8 cellular contexts compared by ENCODE assay signal in the genomic region with DNA sequence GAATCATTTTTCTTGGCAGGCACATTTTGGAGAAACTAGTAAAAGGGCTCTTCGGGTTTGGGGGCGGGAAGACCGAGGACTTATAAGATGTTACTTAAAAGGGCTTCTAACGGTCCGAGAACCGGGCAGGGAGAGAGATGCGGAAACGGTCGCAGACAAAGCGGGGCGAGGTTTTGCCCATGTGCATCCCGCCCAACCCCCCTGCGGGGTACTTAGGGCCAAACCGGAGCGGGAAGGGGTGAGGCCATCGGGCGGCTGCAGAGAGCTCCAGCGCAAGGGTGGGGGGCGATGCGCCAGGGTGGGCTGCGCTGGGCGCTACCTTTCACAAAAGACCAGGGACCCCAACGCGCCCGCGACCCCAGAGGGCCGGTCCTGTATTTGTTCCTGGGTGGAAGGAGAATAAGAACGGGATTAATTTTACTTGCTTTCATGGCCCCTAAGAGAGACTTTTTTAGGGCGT. TPM values are rescaled to one million over a fixed set of nuclear protein-coding genes. Genes with fewer than 3 reads are reported as not detected.
DNase-seq lines count a peak whose midpoint lies in the region; ATAC-seq and TF ChIP-seq lines count a peak whose summit lies in the region.

No MANE protein-coding gene starts in this region.

- no peak overlapping the region for H2AFZ ChIP-seq in Loucy (ENCODE audit: low read length)
- no peak overlapping the region for H2AFZ ChIP-seq in SU-DHL-6 (ENCODE audit: low read depth, low read length, severe bottlenecking)

- H3K9ac ChIP-seq in Loucy (ENCODE audit: low read depth, low read length, poor library complexity, severe bottlenecking): peak overlapping the region; percentile 100
- peak overlapping the region; percentile 99 for H3K9ac ChIP-seq in SU-DHL-6 (ENCODE audit: low read length)
- peak overlapping the region; percentile 57 for H3K9ac ChIP-seq in rectal smooth muscle tissue (ENCODE audit: low read length)

- peak overlapping the region; percentile 94 for H3K27ac ChIP-seq in SU-DHL-6 (ENCODE audit: low read depth, low read length)
- H3K27ac ChIP-seq in ascending aorta: peak overlapping the region; percentile 87 to 96
- H3K27ac ChIP-seq in rectal smooth muscle tissue (ENCODE audit: low read depth, low read length): peak overlapping the region; percentile 95

- no peaks in the 10 kb centered on the region for H3K9me2 ChIP-seq in Loucy (replicated peaks; ENCODE audit: low read depth, low read length)
- no peaks in the 10 kb centered on the region for H3K9me2 ChIP-seq in SU-DHL-6 (replicated peaks; ENCODE audit: insufficient read depth, low read length)

- H3K4me1 ChIP-seq in Loucy (ENCODE audit: insufficient read depth, low read length, poor library complexity, severe bottlenecking) (peaks cover 46% of the 10 kb centered on the region), ascending aorta (peaks cover 0 to 54% of the 10 kb centered on the region in 2 donors), rectal smooth muscle tissue (ENCODE audit: control insufficient read depth, insufficient read depth, low read length) (peaks cover 11% of the 10 kb centered on the region)

- ATAC-seq in HG02642 (IDR thresholded peaks at IDR 0.05; ENCODE audit: poor library complexity, unreplicated experiment) (no peak), GM19324 (IDR thresholded peaks at IDR 0.05; ENCODE audit: low FRiP score, unreplicated experiment) (no peak)

- H3K79me2 ChIP-seq in Loucy (ENCODE audit: insufficient read depth, low read length) (peaks cover 86% of the 10 kb centered on the region), SU-DHL-6 (ENCODE audit: insufficient read depth, low read length) (peaks cover 53% of the 10 kb centered on the region)

- DNase-seq in DMS153 (lab: John Stamatoyannopoulos, UW) (peak; percentile 51), ascending aorta (ENCODE audit: low spot score in 2 of 2) (peak in 1 of 2 donors; percentile 85), hypothalamus (lab: John Stamatoyannopoulos, UW) (peak in 32 of 51 donors; percentile 1 to 76 (median 34))

- TF ChIP-seq CTCF in Loucy (conservative IDR thresholded peaks at IDR 0.05; ENCODE audit: low read length) (no peak), SU-DHL-6 (IDR thresholded peaks at IDR 0.05; ENCODE audit: insufficient read depth, low read length, poor library complexity, severe bottlenecking) (no peak), ascending aorta (IDR thresholded peaks at IDR 0.05) (no peak)

- peaks cover 15% of the 10 kb centered on the region for H3K27me3 ChIP-seq in Loucy (ENCODE audit: insufficient read depth, low read length, poor library complexity, severe bottlenecking)
- no peaks in the 10 kb centered on the region for H3K27me3 ChIP-seq in SU-DHL-6 (ENCODE audit: low read length)
- no peaks in the 10 kb centered on the region for H3K27me3 ChIP-seq in ascending aorta
- no peaks in the 10 kb centered on the region for H3K27me3 ChIP-seq in rectal smooth muscle tissue (ENCODE audit: control insufficient read depth, insufficient read depth, low read length)

- peaks cover 49% of the 10 kb centered on the region for H4K20me1 ChIP-seq in Loucy (ENCODE audit: insufficient read depth, low read length, poor library complexity, severe bottlenecking)
- H4K20me1 ChIP-seq in SU-DHL-6 (ENCODE audit: low read depth, low read length): peaks cover 15% of the 10 kb centered on the region

- H3K36me3 ChIP-seq in Loucy (ENCODE audit: insufficient read depth, low read length) (peaks cover 45% of the 10 kb centered on the region), SU-DHL-6 (ENCODE audit: low read length) (peaks cover 40% of the 10 kb centered on the region), ascending aorta (peaks cover 25 to 35% of the 10 kb centered on the region in 2 donors), rectal smooth muscle tissue (ENCODE audit: control insufficient read depth, insufficient read depth, low read length) (peaks cover 22% of the 10 kb centered on the region)

- no peaks in the 10 kb centered on the region for H3K9me3 ChIP-seq in Loucy (ENCODE audit: insufficient read depth, low read depth, low read length)
- H3K9me3 ChIP-seq in SU-DHL-6 (ENCODE audit: insufficient read depth, low read length): no peaks in the 10 kb centered on the region
- no peaks in the 10 kb centered on the region for H3K9me3 ChIP-seq in ascending aorta

- peaks cover 26% of the 10 kb centered on the region for H3F3A ChIP-seq in Loucy (ENCODE audit: low read depth)
- peaks cover 86% of the 10 kb centered on the region for H3F3A ChIP-seq in SU-DHL-6 (ENCODE audit: insufficient read depth)

- H3K4me3 ChIP-seq in Loucy (ENCODE audit: low read length, poor library complexity, severe bottlenecking) (peak overlapping the region; percentile 98), SU-DHL-6 (ENCODE audit: insufficient read depth, low read length, poor library complexity, severe bottlenecking) (peak overlapping the region; percentile 83), ascending aorta (peak overlapping the region; percentile 73 to 89), rectal smooth muscle tissue (ENCODE audit: low read length) (peak overlapping the region; percentile 86)

- intact Hi-C loops in ascending aorta (cut with DNase I): loop anchor here (1.0 to 10.0 kb wide), 6 partner anchors 22 to 236 kb away; partner anchors contain the start of genes FLOT1, HLA-E, MRPS18B and PPP1R10

- H3K4me2 ChIP-seq in Loucy (ENCODE audit: low read depth, low read length, poor library complexity, severe bottlenecking): peak overlapping the region; percentile 66
- peak overlapping the region; percentile 71 for H3K4me2 ChIP-seq in SU-DHL-6 (ENCODE audit: low read depth, low read length, poor library complexity, severe bottlenecking)

RNA-seq across cellular contexts. Expression of gene TUBB, which starts 0.6 kb away (rescaled TPM):
- 537 TPM for total RNA-seq in ascending aorta

RNA-seq across cellular contexts. Expression of gene MDC1, which starts 3.7 kb away (rescaled TPM):
- total RNA-seq in ascending aorta: 27.1 TPM

RNA-seq across cellular contexts. Expression of gene FLOT1, which starts 21.7 kb away (rescaled TPM):
- total RNA-seq in ascending aorta: 123 TPM

RNA-seq across cellular contexts. Expression of gene IER3, which starts 23.6 kb away (rescaled TPM):
- total RNA-seq in ascending aorta: 51.9 TPM

RNA-seq across cellular contexts. Expression of gene NRM, which starts 30.0 kb away (rescaled TPM):
- 25.1 TPM for total RNA-seq in ascending aorta
